Comparison of ENCODE assay signal across 1 cellular context in the genomic region with DNA sequence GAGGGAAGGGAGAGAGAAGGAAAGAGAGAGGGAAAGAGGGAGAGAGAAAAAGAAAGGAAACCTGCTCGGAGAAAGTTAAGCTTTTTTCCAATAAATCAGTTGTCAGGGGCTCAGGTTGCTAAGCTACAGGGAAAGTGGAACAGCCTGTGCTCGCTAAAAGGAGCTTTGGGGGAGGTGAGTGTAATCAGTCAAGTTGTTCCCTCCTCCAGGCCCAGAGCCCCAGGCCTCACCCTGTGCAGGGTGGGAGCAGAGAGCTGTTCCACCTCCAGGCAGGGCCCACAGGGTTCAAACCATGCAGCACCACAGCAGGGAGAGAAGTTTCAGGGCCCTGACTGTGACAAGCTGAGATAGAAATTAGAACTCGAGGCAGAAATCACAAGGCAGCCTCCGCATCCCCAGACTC.
TF ChIP-seq lines count a peak whose summit lies in the region.

No MANE protein-coding gene starts in this region.

TF ChIP-seq in H1, 55 proteins besides CTCF, POLR2A, EP300 and RAD21:
- TF ChIP-seq CREB1 (IDR thresholded peaks at IDR 0.05) (no peak), BCL11A (IDR thresholded peaks at IDR 0.05; ENCODE audit: low read depth in 2 of 2, low read length in 2 of 2) (no peak), RFX5 (IDR thresholded peaks at IDR 0.05; ENCODE audit: borderline replicate concordance, low read depth, low read length) (no peak), ASH2L (IDR thresholded peaks at IDR 0.05; ENCODE audit: low read length) (no peak), SP4 (IDR thresholded peaks at IDR 0.05; ENCODE audit: low read length) (no peak), YY1 (IDR thresholded peaks at IDR 0.05; ENCODE audit: low read depth, low read length) (no peak), BACH1 (IDR thresholded peaks at IDR 0.05; ENCODE audit: low read length) (no peak), JUND (IDR thresholded peaks at IDR 0.05; ENCODE audit: low read length) (no peak), NRF1 (IDR thresholded peaks at IDR 0.05; ENCODE audit: low read depth, low read length) (no peak)
